8 cellular contexts compared by ENCODE assay signal in the genomic region with DNA sequence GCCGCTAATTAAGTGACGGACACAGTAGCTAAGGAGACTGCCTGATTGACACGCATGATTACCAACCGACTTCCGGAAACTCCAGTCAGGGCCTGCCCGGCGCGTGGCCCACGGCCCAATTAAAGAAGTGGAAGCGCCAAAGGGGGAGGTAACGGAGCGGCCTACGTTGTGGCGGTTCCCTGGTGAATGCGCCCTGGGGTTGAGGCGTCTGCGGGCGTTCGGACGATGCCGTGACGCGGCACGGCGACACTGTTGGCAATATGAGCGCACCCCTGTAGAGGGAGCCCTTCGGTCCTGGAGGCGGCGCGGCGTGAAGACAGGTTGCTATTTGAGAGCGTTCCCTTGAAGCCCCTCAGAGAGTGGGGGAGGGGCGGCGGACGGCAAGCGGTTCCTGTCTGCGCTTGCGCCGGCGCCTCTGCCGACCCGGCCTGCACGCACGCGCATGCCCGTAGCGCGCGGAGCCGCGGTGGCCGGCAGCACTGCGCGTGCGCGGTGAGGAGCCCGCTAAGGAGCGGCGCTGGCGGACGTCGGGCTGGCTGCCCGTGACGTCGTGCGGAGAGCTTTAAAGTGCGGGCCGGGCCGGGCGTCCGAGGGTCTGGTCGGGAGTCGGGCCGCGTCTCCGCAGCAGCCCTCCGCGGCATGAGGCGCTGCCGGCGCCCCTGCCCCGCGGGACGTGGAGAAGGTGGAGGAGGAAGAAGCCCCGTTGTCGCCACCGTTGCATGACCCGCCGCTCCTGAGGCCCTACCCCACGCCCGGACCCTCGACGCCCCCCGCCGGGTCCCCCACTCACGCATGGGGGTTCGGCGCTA. TPM values are rescaled to one million over a fixed set of nuclear protein-coding genes. Genes with fewer than 3 reads are reported as not detected.
DNase-seq lines count a peak whose midpoint lies in the region; ATAC-seq, FAIRE-seq and TF ChIP-seq lines count a peak whose summit lies in the region.

ALKBH5 (plus strand) TSS at position 495 of the 809 bp plus-strand sequence. CDS start 416 bp downstream, outside the sequence.

- whole genome bisulfite sequencing in pancreas, 2 donors, result 0 to 1% methylated on average over 91 to 98 of the region's 98 CpGs

- ATAC-seq in HG02798 (IDR thresholded peaks at IDR 0.05; ENCODE audit: poor library complexity, unreplicated experiment) (peak; percentile 82), Right ventricle myocardium superior (ENCODE audit: poor library complexity) (peak; percentile 93), pancreas (peak; percentile 83 to 91 (median 87))
- peak; percentile 79 for ATAC-seq in activated naive CD8-positive, alpha-beta T cell treated with anti-CD3 and anti-CD28 coated beads, Interleukin-2, amount 50 U/mL, for 24 hours

- TF ChIP-seq CTCF in GM12875 (IDR thresholded peaks at IDR 0.05; ENCODE audit: borderline replicate concordance, insufficient read depth, low read depth, low read length) (peak; percentile 54), pancreas (IDR thresholded peaks at IDR 0.05) (peak in 1 of 4 donors; percentile 14), tibial artery (IDR thresholded peaks at IDR 0.05) (peak in 1 of 2 experiments; percentile 22)

- no peaks in the 10 kb centered on the region for H3K9me3 ChIP-seq in pancreas
- H3K9me3 ChIP-seq in tibial artery, result no peaks in the 10 kb centered on the region

- intact Hi-C loops in Right ventricle myocardium superior (cut with DNase I), result no loop called here
- intact Hi-C loops in pancreas (cut with DNase I), result no loop called here
- intact Hi-C loops in tibial artery (cut with DNase I; ENCODE audit: low total_unique reads), result no loop called here

- H3K4me3 ChIP-seq in GM12875 (ENCODE audit: low read depth, low read length) (peak within 1 kb of the TSS; percentile 92), pancreas (peak within 1 kb of the TSS; percentile 63 to 93 (median 88)), tibial artery (peak within 1 kb of the TSS; percentile 88 to 99)

- peak; percentile 83 for DNase-seq in NCI-H1417 treated with DMSO at 0.1 percent for 48 hours (lab: John Stamatoyannopoulos, UW)
- peak; percentile 99 for DNase-seq in SW480 (ENCODE audit: low spot score)
- DNase-seq in activated naive CD8-positive, alpha-beta T cell treated with anti-CD3 and anti-CD28 coated beads, Interleukin-2, amount 50 U/mL, for 24 hours, result peak; percentile 97
- peak; percentile 98 for DNase-seq in Right ventricle myocardium superior
- DNase-seq in pancreas, result peak; percentile 96 to 99 (median 98)
- peak; percentile 99 for DNase-seq in tibial artery

- H3K36me3 ChIP-seq in pancreas, result no peaks in the 10 kb centered on the region
- peaks cover 0 to 5% (median 0%) of the 10 kb centered on the region in 3 donors for H3K36me3 ChIP-seq in tibial artery

- no peaks in the 10 kb centered on the region for H3K9me3 Mint-ChIP-seq in activated naive CD8-positive, alpha-beta T cell treated with anti-CD3 and anti-CD28 coated beads, Interleukin-2, amount 50 U/mL, for 24 hours

- H3K27ac Mint-ChIP-seq in activated naive CD8-positive, alpha-beta T cell treated with anti-CD3 and anti-CD28 coated beads, Interleukin-2, amount 50 U/mL, for 24 hours, result peak within 1 kb of the TSS; percentile 98

- H3K4me3 Mint-ChIP-seq in activated naive CD8-positive, alpha-beta T cell treated with anti-CD3 and anti-CD28 coated beads, Interleukin-2, amount 50 U/mL, for 24 hours, result peak within 1 kb of the TSS; percentile 96

- H3K27ac ChIP-seq in pancreas (peak within 1 kb of the TSS; percentile 94 to 98 (median 97)), tibial artery (peak within 1 kb of the TSS; percentile 98 to 100)

- H3K4me1 Mint-ChIP-seq in activated naive CD8-positive, alpha-beta T cell treated with anti-CD3 and anti-CD28 coated beads, Interleukin-2, amount 50 U/mL, for 24 hours, result peaks cover 68% of the 10 kb centered on the region

- peak; percentile 75 for FAIRE-seq in pancreas (lab: Jason Lieb, UNC)

- no peaks in the 10 kb centered on the region for H3K27me3 ChIP-seq in pancreas
- H3K27me3 ChIP-seq in tibial artery, result no peaks in the 10 kb centered on the region

- H3K4me1 ChIP-seq in pancreas (peaks cover 8 to 35% (median 17%) of the 10 kb centered on the region in 3 donors), tibial artery (peaks cover 0 to 43% (median 38%) of the 10 kb centered on the region in 4 donors)

- peaks cover 39% of the 10 kb centered on the region for H3K36me3 Mint-ChIP-seq in activated naive CD8-positive, alpha-beta T cell treated with anti-CD3 and anti-CD28 coated beads, Interleukin-2, amount 50 U/mL, for 24 hours (ENCODE audit: low read depth)

- H3K27me3 Mint-ChIP-seq in activated naive CD8-positive, alpha-beta T cell treated with anti-CD3 and anti-CD28 coated beads, Interleukin-2, amount 50 U/mL, for 24 hours, result peaks cover 3% of the 10 kb centered on the region

RNA-seq across cellular contexts. Expression of gene ALKBH5, which starts in this region (rescaled TPM):
- 179 TPM for total RNA-seq in Right ventricle myocardium superior
- total RNA-seq in pancreas, result 10 to 100 TPM; 32.6 to 49.6 (median 43.6) TPM
- polyA plus RNA-seq in pancreas, result 10 to 100 TPM; 14.2 to 30.5 TPM

Comparison
In these comparisons a context has a peak if more than half of its experiments do, and no peak if none do; other contexts are left out.
1. Peak in every context shown above with its lines: DNase-seq, ATAC-seq, H3K4me3 ChIP-seq and H3K27ac ChIP-seq.